25 cellular contexts compared by ENCODE assay signal in the genomic region with DNA sequence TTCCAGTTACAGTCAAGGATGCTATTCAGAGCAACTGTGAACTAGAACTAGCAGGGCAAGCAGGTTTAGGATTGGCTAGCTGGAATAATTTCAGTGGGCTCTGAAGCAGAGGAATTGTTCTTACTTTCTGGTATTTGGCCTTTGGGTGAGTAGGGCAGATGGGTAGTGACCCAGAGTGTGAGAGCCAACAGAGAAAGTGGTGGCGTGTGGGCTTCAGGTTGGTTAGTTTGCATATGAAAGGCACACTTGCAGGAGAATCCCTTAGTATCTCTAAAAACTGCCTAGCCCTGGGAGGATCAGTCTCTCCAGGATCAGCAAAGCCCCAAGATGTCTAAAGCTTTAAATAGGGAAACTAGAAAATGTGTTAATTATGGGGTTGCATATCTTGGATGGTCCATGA.
"Had no signal": no experiment of that assay in that cellular context is flagged by ENCODE, and none has a peak within 500 bp of the region (broad histone marks: within the 10 kb centered on the region; RNA-seq: fewer than 3 reads in every experiment).

No MANE protein-coding gene starts in this region.

- H3K9me3 ChIP-seq: Peyer's patch, SJCRH30, SK-N-SH had no signal

- H3K27me3 ChIP-seq: Peyer's patch, SJCRH30 had no signal

- DNase-seq: activated B cell treated with CpG ODN at 0.5 μM for 24 hours; activated CD4-positive, alpha-beta T cell treated with anti-CD3 and anti-CD28 coated beads for 1 hour; activated CD4-positive, alpha-beta T cell treated with anti-CD3 and anti-CD28 coated beads, Interleukin-2, amount 10 ng/mL, durations not matched to agents 24 days and 14 days; activated CD4-positive, alpha-beta T cell treated with anti-CD3 and anti-CD28 coated beads, Interleukin-2, amount 50 U/mL, for 48 hours; activated CD8-positive, alpha-beta memory T cell treated with anti-CD3 and anti-CD28 coated beads, Interleukin-2, amount 10 ng/mL, durations not matched to agents 7 days and 5 days; activated effector memory CD4-positive, alpha-beta T cell treated with anti-CD3 and anti-CD28 coated beads, Interleukin-2, amount 50 U/mL, for 16 hours; activated naive CD4-positive, alpha-beta T cell treated with Interleukin-2 at 50 U/mL for 16 hours; activated T-cell treated with anti-CD3 and anti-CD28 coated beads, Interleukin-2, amount 50 U/mL, for 4 hours; amygdala; MM.1S; NCI-H1105 treated with DMSO at 0.1 percent for 48 hours; NCI-H1436 treated with DMSO at 0.1 percent for 48 hours; NCI-H187; NCI-H2081; NCI-H510A treated with DMSO at 0.1 percent for 48 hours; NCI-H69; NK-92 treated with Interleukin-12 subunit alpha and Interleukin-12 subunit beta, amount 100 ng/mL, for 24 hours; Peyer's patch; Right ventricle myocardium superior; SJCRH30; SK-N-SH had no signal

- H3K4me1 ChIP-seq: Peyer's patch, SJCRH30 had no signal

- H3K4me3 ChIP-seq: Peyer's patch, SJCRH30 had no signal

- H3K4me2 ChIP-seq: SK-N-SH had no signal

- H3K9me3 Mint-ChIP-seq: activated B cell treated with CpG ODN at 0.5 μM for 24 hours; activated CD4-positive, alpha-beta T cell treated with anti-CD3 and anti-CD28 coated beads, Interleukin-2, amount 10 ng/mL, durations not matched to agents 24 days and 14 days; activated T-cell treated with anti-CD3 and anti-CD28 coated beads, Interleukin-2, amount 50 U/mL, for 4 hours; brain; T-helper 1 cell treated with Interleukin-12 subunit alpha and Interleukin-12 subunit beta and Interleukin-4 antibody, amounts not matched to agents 30 μg/mL and 1 μg/mL, for 36 hours had no signal

- H3K36me3 ChIP-seq: Peyer's patch, SJCRH30 had no signal

- H3K27ac ChIP-seq: Peyer's patch, RWPE1, SJCRH30 had no signal

- H3K9ac ChIP-seq: SK-N-SH had no signal

- H3K9me2 ChIP-seq: SK-N-SH had no signal

- ATAC-seq: activated CD8-positive, alpha-beta memory T cell treated with anti-CD3 and anti-CD28 coated beads, Interleukin-2, amount 10 ng/mL, durations not matched to agents 7 days and 5 days; activated T-cell treated with anti-CD3 and anti-CD28 coated beads, Interleukin-2, amount 50 U/mL, for 4 hours had no signal

- H3K36me3 Mint-ChIP-seq: activated CD8-positive, alpha-beta memory T cell treated with anti-CD3 and anti-CD28 coated beads, Interleukin-2, amount 10 ng/mL, durations not matched to agents 7 days and 5 days; brain had no signal

- H3K27ac Mint-ChIP-seq: activated B cell treated with CpG ODN at 0.5 μM for 24 hours; activated CD4-positive, alpha-beta T cell treated with anti-CD3 and anti-CD28 coated beads, Interleukin-2, amount 10 ng/mL, durations not matched to agents 24 days and 14 days; activated CD8-positive, alpha-beta memory T cell treated with anti-CD3 and anti-CD28 coated beads, Interleukin-2, amount 10 ng/mL, durations not matched to agents 7 days and 5 days; activated naive CD8-positive, alpha-beta T cell; brain; T-helper 1 cell treated with Interleukin-12 subunit alpha and Interleukin-12 subunit beta and Interleukin-4 antibody, amounts not matched to agents 30 μg/mL and 1 μg/mL, for 36 hours had no signal
